ENCODE assay signal across 7 cellular contexts in genomic region chr7:52747817-52748216, GRCh38.
"Had no signal": no experiment of that assay in that cellular context is flagged by ENCODE, and none has a peak within 500 bp of the region (broad histone marks: within the 10 kb centered on the region; RNA-seq: fewer than 3 reads in every experiment).

No MANE protein-coding gene starts in this region.

- H3K27ac ChIP-seq: GM23248, HL-60, KMS-11 had no signal

- H3K9ac ChIP-seq: GM23248, KMS-11 had no signal

- H3K4me2 ChIP-seq: KMS-11 had no signal

- DNase-seq: GM23248, GOT3, H9, HCEC 1CT, KBM-7 had no signal

- H2AFZ ChIP-seq: GM23248 had no signal

- H3K4me3 ChIP-seq: GM23248 had no signal
